In genomic region chr18:8341481-8342230, GRCh38 we compare ENCODE assay signal across 1 cellular context.
TF ChIP-seq lines count a peak whose summit lies in the region.

No MANE protein-coding gene starts in this region.

TF ChIP-seq in HepG2, 621 proteins besides CTCF, POLR2A, EP300 and RAD21 (continued from another document and continues in another):
- TF ChIP-seq ZBTB40 (IDR thresholded peaks at IDR 0.05) (no peak), ZBTB40 (CRISPR knock-in tag; IDR thresholded peaks at IDR 0.05) (peak; percentile 48; the same call in 1 of the 2 replicates), KLF15 (CRISPR knock-in tag; IDR thresholded peaks at IDR 0.05; ENCODE audit: borderline replicate concordance) (no peak), ARHGAP35 (CRISPR knock-in tag; IDR thresholded peaks at IDR 0.05; ENCODE audit: borderline replicate concordance) (no peak), ZNF768 (CRISPR knock-in tag; IDR thresholded peaks at IDR 0.05) (no peak), JDP2 (CRISPR knock-in tag; IDR thresholded peaks at IDR 0.05; ENCODE audit: borderline replicate concordance) (no peak; the same call in 1 of the 2 replicates), ZBTB1 (CRISPR knock-in tag; IDR thresholded peaks at IDR 0.05; ENCODE audit: borderline replicate concordance) (no peak), FOXP4 (CRISPR knock-in tag; IDR thresholded peaks at IDR 0.05) (peak; percentile 84), HOXD1 (CRISPR knock-in tag; IDR thresholded peaks at IDR 0.05) (peak; percentile 98), E2F1 (CRISPR knock-in tag; IDR thresholded peaks at IDR 0.05) (no peak), ZNF350 (CRISPR knock-in tag; IDR thresholded peaks at IDR 0.05; ENCODE audit: borderline replicate concordance, low read depth) (no peak; the same call in 1 of the 2 replicates), ZSCAN9 (CRISPR knock-in tag; IDR thresholded peaks at IDR 0.05; ENCODE audit: borderline replicate concordance) (no peak; the same call in 1 of the 2 replicates), KLF12 (CRISPR knock-in tag; IDR thresholded peaks at IDR 0.05; ENCODE audit: borderline replicate concordance) (no peak), ZNF367 (CRISPR knock-in tag; IDR thresholded peaks at IDR 0.05; ENCODE audit: borderline replicate concordance) (no peak), ZNF235 (CRISPR knock-in tag; IDR thresholded peaks at IDR 0.05; ENCODE audit: borderline replicate concordance) (no peak), ZNF629 (CRISPR knock-in tag; conservative IDR thresholded peaks at IDR 0.05) (peak; percentile 59; the same call in 1 of the 2 replicates), GATAD1 (CRISPR knock-in tag; IDR thresholded peaks at IDR 0.05) (no peak), XRCC5 (optimal IDR thresholded peaks at IDR 0.05; ENCODE audit: low read length) (peak; percentile 23), ZNF749 (CRISPR knock-in tag; IDR thresholded peaks at IDR 0.05; ENCODE audit: borderline replicate concordance) (no peak), HIVEP1 (CRISPR knock-in tag; IDR thresholded peaks at IDR 0.05) (no peak), MIER2 (CRISPR knock-in tag; IDR thresholded peaks at IDR 0.05) (no peak), ZSCAN12 (CRISPR knock-in tag; IDR thresholded peaks at IDR 0.05) (no peak), POLR2AphosphoS5 (IDR thresholded peaks at IDR 0.05; ENCODE audit: low read depth, low read length) (no peak), GTF3A (CRISPR knock-in tag; conservative IDR thresholded peaks at IDR 0.05) (no peak), ASH2L (IDR thresholded peaks at IDR 0.05; ENCODE audit: insufficient read length, low read depth, low read length) (peak; percentile 84), ZBED4 (CRISPR knock-in tag; IDR thresholded peaks at IDR 0.05; ENCODE audit: borderline replicate concordance) (no peak), ZNF20 (CRISPR knock-in tag; IDR thresholded peaks at IDR 0.05) (no peak), MXI1 (IDR thresholded peaks at IDR 0.05; ENCODE audit: borderline replicate concordance, low read depth, low read length) (no peak; the same call in 2 of the 3 replicates), SETDB1 (CRISPR knock-in tag; IDR thresholded peaks at IDR 0.05; ENCODE audit: borderline replicate concordance) (no peak), SRSF4 (IDR thresholded peaks at IDR 0.05; ENCODE audit: low read depth, low read length, poor library complexity, severe bottlenecking) (no peak), NR1H2 (CRISPR knock-in tag; IDR thresholded peaks at IDR 0.05; ENCODE audit: borderline replicate concordance, low read depth) (no peak), ZNF224 (CRISPR knock-in tag; IDR thresholded peaks at IDR 0.05) (no peak), ZNF17 (CRISPR knock-in tag; IDR thresholded peaks at IDR 0.05) (no peak), ZMYM3 (CRISPR knock-in tag; IDR thresholded peaks at IDR 0.05) (peak; percentile 71), KLF6 (CRISPR knock-in tag; IDR thresholded peaks at IDR 0.05) (no peak), ZMAT3 (CRISPR knock-in tag; conservative IDR thresholded peaks at IDR 0.05) (0 out of 2 replicates have a peak, but pooled peaks have one; percentile 68), ZNF333 (CRISPR knock-in tag; IDR thresholded peaks at IDR 0.05; ENCODE audit: borderline replicate concordance) (no peak), ZNF670 (CRISPR knock-in tag; IDR thresholded peaks at IDR 0.05; ENCODE audit: borderline replicate concordance) (peak; percentile 78; the same call in 1 of the 2 replicates), SP1 (IDR thresholded peaks at IDR 0.05) (no peak), SP1 (CRISPR knock-in tag; IDR thresholded peaks at IDR 0.05) (no peak), MED1 (CRISPR knock-in tag; IDR thresholded peaks at IDR 0.05) (peak; percentile 80), ZNF143 (CRISPR knock-in tag; IDR thresholded peaks at IDR 0.05) (no peak), ZNF510 (CRISPR knock-in tag; IDR thresholded peaks at IDR 0.05; ENCODE audit: low read depth) (no peak), SKI (IDR thresholded peaks at IDR 0.05; ENCODE audit: partially characterized antibody) (peak; percentile 58), NFYB (CRISPR knock-in tag; IDR thresholded peaks at IDR 0.05) (0 out of 2 replicates have a peak, but pooled peaks have one; percentile 15), DPF2 (CRISPR knock-in tag; IDR thresholded peaks at IDR 0.05; ENCODE audit: borderline replicate concordance, low read depth) (peak; percentile 87; the same call in 1 of the 2 replicates), MIER3 (CRISPR knock-in tag; IDR thresholded peaks at IDR 0.05; ENCODE audit: borderline replicate concordance) (peak; percentile 53; the same call in 1 of the 2 replicates), CC2D1A (CRISPR knock-in tag; IDR thresholded peaks at IDR 0.05) (no peak)
- TF ChIP-seq, protein P1, sequence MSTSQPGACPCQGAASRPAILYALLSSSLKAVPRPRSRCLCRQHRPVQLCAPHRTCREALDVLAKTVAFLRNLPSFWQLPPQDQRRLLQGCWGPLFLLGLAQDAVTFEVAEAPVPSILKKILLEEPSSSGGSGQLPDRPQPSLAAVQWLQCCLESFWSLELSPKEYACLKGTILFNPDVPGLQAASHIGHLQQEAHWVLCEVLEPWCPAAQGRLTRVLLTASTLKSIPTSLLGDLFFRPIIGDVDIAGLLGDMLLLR (CRISPR knock-in tag; IDR thresholded peaks at IDR 0.05): no peak
- TF ChIP-seq, protein P2, sequence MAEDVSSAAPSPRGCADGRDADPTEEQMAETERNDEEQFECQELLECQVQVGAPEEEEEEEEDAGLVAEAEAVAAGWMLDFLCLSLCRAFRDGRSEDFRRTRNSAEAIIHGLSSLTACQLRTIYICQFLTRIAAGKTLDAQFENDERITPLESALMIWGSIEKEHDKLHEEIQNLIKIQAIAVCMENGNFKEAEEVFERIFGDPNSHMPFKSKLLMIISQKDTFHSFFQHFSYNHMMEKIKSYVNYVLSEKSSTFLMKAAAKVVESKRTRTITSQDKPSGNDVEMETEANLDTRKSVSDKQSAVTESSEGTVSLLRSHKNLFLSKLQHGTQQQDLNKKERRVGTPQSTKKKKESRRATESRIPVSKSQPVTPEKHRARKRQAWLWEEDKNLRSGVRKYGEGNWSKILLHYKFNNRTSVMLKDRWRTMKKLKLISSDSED (CRISPR knock-in tag; IDR thresholded peaks at IDR 0.05): no peak
- TF ChIP-seq, protein P3, sequence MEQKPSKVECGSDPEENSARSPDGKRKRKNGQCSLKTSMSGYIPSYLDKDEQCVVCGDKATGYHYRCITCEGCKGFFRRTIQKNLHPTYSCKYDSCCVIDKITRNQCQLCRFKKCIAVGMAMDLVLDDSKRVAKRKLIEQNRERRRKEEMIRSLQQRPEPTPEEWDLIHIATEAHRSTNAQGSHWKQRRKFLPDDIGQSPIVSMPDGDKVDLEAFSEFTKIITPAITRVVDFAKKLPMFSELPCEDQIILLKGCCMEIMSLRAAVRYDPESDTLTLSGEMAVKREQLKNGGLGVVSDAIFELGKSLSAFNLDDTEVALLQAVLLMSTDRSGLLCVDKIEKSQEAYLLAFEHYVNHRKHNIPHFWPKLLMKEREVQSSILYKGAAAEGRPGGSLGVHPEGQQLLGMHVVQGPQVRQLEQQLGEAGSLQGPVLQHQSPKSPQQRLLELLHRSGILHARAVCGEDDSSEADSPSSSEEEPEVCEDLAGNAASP (CRISPR knock-in tag; IDR thresholded peaks at IDR 0.05; ENCODE audit: borderline replicate concordance): peak; percentile 90; the same call in 1 of the 2 replicates
